ENCODE assay signal across 16 cellular contexts in the genomic region with DNA sequence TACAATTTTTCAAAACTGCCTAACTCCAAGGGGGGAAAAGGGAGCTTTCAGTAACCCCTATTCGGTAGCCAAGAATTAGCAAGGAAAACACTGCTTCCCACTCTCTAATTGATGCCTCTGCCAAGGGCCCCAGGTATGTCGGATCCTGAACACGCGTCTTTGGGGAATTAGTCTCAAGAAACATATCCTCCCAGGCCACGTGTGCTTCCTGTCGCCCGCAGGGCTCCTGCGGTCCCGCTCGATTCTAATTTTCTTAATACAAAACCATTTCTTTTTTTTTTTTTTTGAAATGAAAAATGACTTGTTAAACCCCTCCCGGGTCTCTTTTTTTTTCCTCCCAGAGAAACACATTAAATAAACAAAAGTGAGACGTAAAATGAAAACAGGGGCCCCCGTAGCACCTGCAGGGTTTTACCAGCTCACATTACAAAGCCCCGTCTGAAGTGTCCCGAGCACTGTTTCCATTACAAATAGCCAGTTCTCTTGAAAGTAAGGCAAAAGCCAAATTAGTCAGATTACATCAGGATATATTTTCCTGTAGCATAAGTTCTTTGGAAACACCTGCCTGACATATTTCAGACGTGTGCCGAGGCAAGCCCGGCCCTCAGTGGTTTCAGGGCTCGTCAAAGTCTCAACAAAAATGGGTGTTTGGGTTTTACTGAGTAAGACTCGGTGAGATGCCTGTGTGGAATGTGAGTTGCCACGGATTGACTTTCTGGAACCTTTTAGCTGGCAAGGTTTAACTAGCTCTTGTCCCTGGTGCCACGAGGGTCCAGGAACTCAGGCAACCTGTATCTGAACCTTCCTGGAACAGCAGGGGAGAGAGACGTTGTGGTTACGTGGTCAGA. TPM values are rescaled to one million over a fixed set of nuclear protein-coding genes. Genes with fewer than 3 reads are reported as not detected.
DNase-seq lines count a peak whose midpoint lies in the region; ATAC-seq, FAIRE-seq and TF ChIP-seq lines count a peak whose summit lies in the region.
"Had no signal": no experiment of that assay in that cellular context is flagged by ENCODE, and none has a peak within 500 bp of the region (broad histone marks: within the 10 kb centered on the region; RNA-seq: fewer than 3 reads in every experiment).

No MANE protein-coding gene starts in this region.

- TF ChIP-seq CTCF in bronchial epithelial cell (IDR thresholded peaks at IDR 0.05; ENCODE audit: insufficient read depth, low read length, severe bottlenecking), result no peak
- no peak for TF ChIP-seq CTCF in parathyroid adenoma (IDR thresholded peaks at IDR 0.05)

- no peak for ATAC-seq in HG03432 (IDR thresholded peaks at IDR 0.05; ENCODE audit: unreplicated experiment)
- ATAC-seq: HCT116, Right ventricle myocardium inferior had no signal

- H3K9ac ChIP-seq in parathyroid adenoma, result no peak overlapping the region

- DNase-seq in NCI-H510A treated with DMSO at 0.1 percent for 48 hours (lab: John Stamatoyannopoulos, UW), result peak; percentile 52
- DNase-seq in NCI-H510A (lab: John Stamatoyannopoulos, UW), result no peak
- DNase-seq in NCI-H146 treated with DMSO at 0.1 percent for 48 hours (lab: John Stamatoyannopoulos, UW; ENCODE audit: unreplicated experiment), result peak; percentile 4
- peak; percentile 72 for DNase-seq in bronchial epithelial cell (ENCODE audit: low read depth)
- no peak for DNase-seq in central memory CD4-positive, alpha-beta T cell
- no peak for DNase-seq in activated effector memory CD4-positive, alpha-beta T cell treated with Interleukin-2 at 50 U/mL for 16 hours
- DNase-seq: activated CD4-positive, CD25-positive, alpha-beta regulatory T cell; activated naive CD4-positive, alpha-beta T cell treated with anti-CD3 and anti-CD28 coated beads, Interleukin-2, amount 50 U/mL, for 16 hours; effector memory CD4-positive, alpha-beta T cell; occipital lobe; stimulated activated CD4-positive, alpha-beta T cell treated with anti-CD3 and anti-CD28 coated beads, Interleukin-4, amount 100 ng/mL, for 1 hour had no signal

- no peaks in the 10 kb centered on the region for H3K9me3 ChIP-seq in parathyroid adenoma (ENCODE audit: control insufficient read depth, low read length)

- H2AFZ ChIP-seq in parathyroid adenoma, result peak overlapping the region; percentile 36

- peak overlapping the region; percentile 34 for H3K4me2 ChIP-seq in parathyroid adenoma (ENCODE audit: low read length)

- H3K27me3 ChIP-seq in bronchial epithelial cell (ENCODE audit: control insufficient read depth, insufficient read depth, low read length) (peaks cover 9% of the 10 kb centered on the region), parathyroid adenoma (ENCODE audit: control insufficient read depth, insufficient read depth, low read length) (no peaks in the 10 kb centered on the region)

- FAIRE-seq in bronchial epithelial cell (lab: Jason Lieb, UNC), result no peak

- no peak overlapping the region for H3K4me3 ChIP-seq in bronchial epithelial cell (ENCODE audit: low read depth, low read length)
- H3K4me3 ChIP-seq in parathyroid adenoma (ENCODE audit: low read depth, low read length), result peak overlapping the region; percentile 14
- H3K4me3 ChIP-seq: thoracic aorta had no signal

- H3K27ac ChIP-seq in parathyroid adenoma, result no peak overlapping the region
- H3K27ac ChIP-seq: thoracic aorta had no signal

- H3K4me1 ChIP-seq in parathyroid adenoma, result peaks cover 4% of the 10 kb centered on the region

- no peaks in the 10 kb centered on the region for H3K79me2 ChIP-seq in parathyroid adenoma

- H3K36me3 ChIP-seq in bronchial epithelial cell (ENCODE audit: control insufficient read depth, insufficient read depth, low read length) (no peaks in the 10 kb centered on the region), parathyroid adenoma (ENCODE audit: control insufficient read depth, insufficient read depth, low read length) (no peaks in the 10 kb centered on the region)
- H3K36me3 ChIP-seq: thoracic aorta had no signal

RNA-seq across cellular contexts. Expression of a gene that starts 21.6 kb away (rescaled TPM):
- not detected in 2 replicates for total RNA-seq in bronchial epithelial cell
- total RNA-seq: occipital lobe, Right ventricle myocardium inferior, thoracic aorta had no signal

Comparison
In these comparisons a context has a peak if more than half of its experiments do, and no peak if none do; other contexts are left out.
1. DNase-seq: peak in NCI-H510A treated with DMSO at 0.1 percent for 48 hours (single experiment), NCI-H146 treated with DMSO at 0.1 percent for 48 hours (single experiment) and bronchial epithelial cell (single experiment); none in NCI-H510A (single experiment), central memory CD4-positive, alpha-beta T cell (single experiment) and activated effector memory CD4-positive, alpha-beta T cell treated with Interleukin-2 at 50 U/mL for 16 hours (single experiment).